Comparison of ENCODE assay signal across 1 cellular context in the genomic region with DNA sequence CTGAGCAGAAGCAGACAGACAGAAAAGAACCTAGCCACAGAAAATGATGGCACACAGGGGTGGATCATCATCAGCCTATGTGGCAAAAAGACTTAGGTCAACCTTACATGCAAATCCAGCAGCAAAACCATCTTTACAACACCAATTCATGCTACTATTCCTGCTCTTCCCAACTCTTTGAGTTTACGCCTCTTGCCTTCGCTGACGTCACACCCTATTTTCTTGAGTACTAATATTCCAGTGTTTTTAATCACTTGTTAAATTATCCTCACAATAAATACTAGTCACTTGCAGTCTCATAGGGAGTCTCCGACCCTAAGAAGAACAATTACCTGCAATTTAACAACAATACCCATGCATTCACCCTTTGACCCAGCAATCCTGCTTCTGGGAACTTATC.
TF ChIP-seq lines count a peak whose summit lies in the region.

No MANE protein-coding gene starts in this region.

TF ChIP-seq in GM23338, 12 proteins besides CTCF, POLR2A, EP300 and RAD21 (continued from another document):
- TF ChIP-seq, protein P1, sequence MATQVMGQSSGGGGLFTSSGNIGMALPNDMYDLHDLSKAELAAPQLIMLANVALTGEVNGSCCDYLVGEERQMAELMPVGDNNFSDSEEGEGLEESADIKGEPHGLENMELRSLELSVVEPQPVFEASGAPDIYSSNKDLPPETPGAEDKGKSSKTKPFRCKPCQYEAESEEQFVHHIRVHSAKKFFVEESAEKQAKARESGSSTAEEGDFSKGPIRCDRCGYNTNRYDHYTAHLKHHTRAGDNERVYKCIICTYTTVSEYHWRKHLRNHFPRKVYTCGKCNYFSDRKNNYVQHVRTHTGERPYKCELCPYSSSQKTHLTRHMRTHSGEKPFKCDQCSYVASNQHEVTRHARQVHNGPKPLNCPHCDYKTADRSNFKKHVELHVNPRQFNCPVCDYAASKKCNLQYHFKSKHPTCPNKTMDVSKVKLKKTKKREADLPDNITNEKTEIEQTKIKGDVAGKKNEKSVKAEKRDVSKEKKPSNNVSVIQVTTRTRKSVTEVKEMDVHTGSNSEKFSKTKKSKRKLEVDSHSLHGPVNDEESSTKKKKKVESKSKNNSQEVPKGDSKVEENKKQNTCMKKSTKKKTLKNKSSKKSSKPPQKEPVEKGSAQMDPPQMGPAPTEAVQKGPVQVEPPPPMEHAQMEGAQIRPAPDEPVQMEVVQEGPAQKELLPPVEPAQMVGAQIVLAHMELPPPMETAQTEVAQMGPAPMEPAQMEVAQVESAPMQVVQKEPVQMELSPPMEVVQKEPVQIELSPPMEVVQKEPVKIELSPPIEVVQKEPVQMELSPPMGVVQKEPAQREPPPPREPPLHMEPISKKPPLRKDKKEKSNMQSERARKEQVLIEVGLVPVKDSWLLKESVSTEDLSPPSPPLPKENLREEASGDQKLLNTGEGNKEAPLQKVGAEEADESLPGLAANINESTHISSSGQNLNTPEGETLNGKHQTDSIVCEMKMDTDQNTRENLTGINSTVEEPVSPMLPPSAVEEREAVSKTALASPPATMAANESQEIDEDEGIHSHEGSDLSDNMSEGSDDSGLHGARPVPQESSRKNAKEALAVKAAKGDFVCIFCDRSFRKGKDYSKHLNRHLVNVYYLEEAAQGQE (IDR thresholded peaks at IDR 0.05; ENCODE audit: unreplicated experiment): no peak
- TF ChIP-seq ZNF331 (CRISPR knock-in tag; IDR thresholded peaks at IDR 0.05; ENCODE audit: low read depth) (no peak), STAT1 (IDR thresholded peaks at IDR 0.05; ENCODE audit: unreplicated experiment) (no peak)
- TF ChIP-seq, protein P2, sequence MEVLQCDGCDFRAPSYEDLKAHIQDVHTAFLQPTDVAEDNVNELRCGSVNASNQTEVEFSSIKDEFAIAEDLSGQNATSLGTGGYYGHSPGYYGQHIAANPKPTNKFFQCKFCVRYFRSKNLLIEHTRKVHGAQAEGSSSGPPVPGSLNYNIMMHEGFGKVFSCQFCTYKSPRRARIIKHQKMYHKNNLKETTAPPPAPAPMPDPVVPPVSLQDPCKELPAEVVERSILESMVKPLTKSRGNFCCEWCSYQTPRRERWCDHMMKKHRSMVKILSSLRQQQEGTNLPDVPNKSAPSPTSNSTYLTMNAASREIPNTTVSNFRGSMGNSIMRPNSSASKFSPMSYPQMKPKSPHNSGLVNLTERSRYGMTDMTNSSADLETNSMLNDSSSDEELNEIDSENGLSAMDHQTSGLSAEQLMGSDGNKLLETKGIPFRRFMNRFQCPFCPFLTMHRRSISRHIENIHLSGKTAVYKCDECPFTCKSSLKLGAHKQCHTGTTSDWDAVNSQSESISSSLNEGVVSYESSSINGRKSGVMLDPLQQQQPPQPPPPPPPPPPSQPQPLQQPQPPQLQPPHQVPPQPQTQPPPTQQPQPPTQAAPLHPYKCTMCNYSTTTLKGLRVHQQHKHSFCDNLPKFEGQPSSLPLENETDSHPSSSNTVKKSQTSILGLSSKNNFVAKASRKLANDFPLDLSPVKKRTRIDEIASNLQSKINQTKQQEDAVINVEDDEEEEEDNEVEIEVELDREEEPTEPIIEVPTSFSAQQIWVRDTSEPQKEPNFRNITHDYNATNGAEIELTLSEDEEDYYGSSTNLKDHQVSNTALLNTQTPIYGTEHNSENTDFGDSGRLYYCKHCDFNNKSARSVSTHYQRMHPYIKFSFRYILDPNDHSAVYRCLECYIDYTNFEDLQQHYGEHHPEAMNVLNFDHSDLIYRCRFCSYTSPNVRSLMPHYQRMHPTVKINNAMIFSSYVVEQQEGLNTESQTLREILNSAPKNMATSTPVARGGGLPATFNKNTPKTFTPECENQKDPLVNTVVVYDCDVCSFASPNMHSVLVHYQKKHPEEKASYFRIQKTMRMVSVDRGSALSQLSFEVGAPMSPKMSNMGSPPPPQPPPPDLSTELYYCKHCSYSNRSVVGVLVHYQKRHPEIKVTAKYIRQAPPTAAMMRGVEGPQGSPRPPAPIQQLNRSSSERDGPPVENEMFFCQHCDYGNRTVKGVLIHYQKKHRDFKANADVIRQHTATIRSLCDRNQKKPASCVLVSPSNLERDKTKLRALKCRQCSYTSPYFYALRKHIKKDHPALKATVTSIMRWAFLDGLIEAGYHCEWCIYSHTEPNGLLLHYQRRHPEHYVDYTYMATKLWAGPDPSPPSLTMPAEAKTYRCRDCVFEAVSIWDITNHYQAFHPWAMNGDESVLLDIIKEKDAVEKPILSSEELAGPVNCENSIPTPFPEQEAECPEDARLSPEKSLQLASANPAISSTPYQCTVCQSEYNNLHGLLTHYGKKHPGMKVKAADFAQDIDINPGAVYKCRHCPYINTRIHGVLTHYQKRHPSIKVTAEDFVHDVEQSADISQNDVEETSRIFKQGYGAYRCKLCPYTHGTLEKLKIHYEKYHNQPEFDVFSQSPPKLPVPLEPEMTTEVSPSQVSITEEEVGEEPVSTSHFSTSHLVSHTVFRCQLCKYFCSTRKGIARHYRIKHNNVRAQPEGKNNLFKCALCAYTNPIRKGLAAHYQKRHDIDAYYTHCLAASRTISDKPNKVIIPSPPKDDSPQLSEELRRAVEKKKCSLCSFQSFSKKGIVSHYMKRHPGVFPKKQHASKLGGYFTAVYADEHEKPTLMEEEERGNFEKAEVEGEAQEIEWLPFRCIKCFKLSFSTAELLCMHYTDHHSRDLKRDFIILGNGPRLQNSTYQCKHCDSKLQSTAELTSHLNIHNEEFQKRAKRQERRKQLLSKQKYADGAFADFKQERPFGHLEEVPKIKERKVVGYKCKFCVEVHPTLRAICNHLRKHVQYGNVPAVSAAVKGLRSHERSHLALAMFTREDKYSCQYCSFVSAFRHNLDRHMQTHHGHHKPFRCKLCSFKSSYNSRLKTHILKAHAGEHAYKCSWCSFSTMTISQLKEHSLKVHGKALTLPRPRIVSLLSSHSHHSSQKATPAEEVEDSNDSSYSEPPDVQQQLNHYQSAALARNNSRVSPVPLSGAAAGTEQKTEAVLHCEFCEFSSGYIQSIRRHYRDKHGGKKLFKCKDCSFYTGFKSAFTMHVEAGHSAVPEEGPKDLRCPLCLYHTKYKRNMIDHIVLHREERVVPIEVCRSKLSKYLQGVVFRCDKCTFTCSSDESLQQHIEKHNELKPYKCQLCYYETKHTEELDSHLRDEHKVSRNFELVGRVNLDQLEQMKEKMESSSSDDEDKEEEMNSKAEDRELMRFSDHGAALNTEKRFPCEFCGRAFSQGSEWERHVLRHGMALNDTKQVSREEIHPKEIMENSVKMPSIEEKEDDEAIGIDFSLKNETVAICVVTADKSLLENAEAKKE (CRISPR knock-in tag; IDR thresholded peaks at IDR 0.05): no peak
